ENCODE assay signal across 18 cellular contexts in the genomic region with DNA sequence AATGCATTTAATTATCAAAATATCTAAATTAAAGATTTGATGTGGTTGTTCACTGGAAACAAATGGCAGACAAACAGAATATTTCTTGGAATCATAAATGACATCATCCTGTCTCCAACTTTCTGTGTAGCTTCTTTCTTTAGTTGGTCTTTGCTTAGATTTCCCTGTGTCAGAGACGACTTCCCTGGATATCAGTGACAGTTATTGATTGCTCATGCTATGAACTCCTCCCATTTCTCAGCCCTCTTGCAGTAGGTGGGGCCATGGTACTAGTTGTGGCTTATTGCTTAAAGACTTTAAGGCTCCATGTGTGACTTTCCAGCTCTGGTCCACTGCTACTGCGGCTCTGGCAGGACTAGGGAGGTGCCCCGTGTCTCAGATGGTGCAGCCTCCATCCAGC.
"Had no signal": no experiment of that assay in that cellular context is flagged by ENCODE, and none has a peak within 500 bp of the region (broad histone marks: within the 10 kb centered on the region; RNA-seq: fewer than 3 reads in every experiment).

No MANE protein-coding gene starts in this region.

- H3K36me3 ChIP-seq: neutrophil, suprapubic skin, upper lobe of left lung, uterus had no signal

- H3K27me3 ChIP-seq: dorsolateral prefrontal cortex, heart left ventricle, sigmoid colon, suprapubic skin, thyroid gland, upper lobe of left lung, uterus had no signal

- H3K27ac ChIP-seq: dorsolateral prefrontal cortex, heart left ventricle, neutrophil, sigmoid colon, skin epidermis, suprapubic skin, thyroid gland, upper lobe of left lung, uterus had no signal

- H3K4me1 ChIP-seq: uterus had no signal

- ATAC-seq: heart left ventricle; naive thymus-derived CD4-positive, alpha-beta T cell had no signal

- H3K27ac Mint-ChIP-seq: nephron progenitor cell had no signal

- H3K4me3 Mint-ChIP-seq: naive thymus-derived CD4-positive, alpha-beta T cell; nephron progenitor cell had no signal

- H3K4me3 ChIP-seq: dorsolateral prefrontal cortex, heart left ventricle, sigmoid colon, skin epidermis, suprapubic skin, thyroid gland, upper lobe of left lung, uterus had no signal

- H3K9me3 ChIP-seq: heart left ventricle, neutrophil, sigmoid colon, suprapubic skin, thyroid gland, upper lobe of left lung, uterus had no signal

- H3K27me3 Mint-ChIP-seq: naive thymus-derived CD4-positive, alpha-beta T cell had no signal

- DNase-seq: cortex of kidney; dorsolateral prefrontal cortex; effector CD8-positive, alpha-beta T cell; foreskin melanocyte; heart left ventricle; hippocampal formation; mesendoderm; naive thymus-derived CD4-positive, alpha-beta T cell; nephron progenitor cell; sigmoid colon; stimulated activated CD4-positive, alpha-beta T cell treated with anti-CD3 and anti-CD28 coated beads, Interleukin-2, amount 100 ng/mL, for 48 hours; stimulated activated naive CD4-positive, alpha-beta T cell treated with Interleukin-2 at 50 U/mL for 16 hours; thyroid gland; upper lobe of left lung; uterus had no signal
